8 cellular contexts compared by ENCODE assay signal in genomic region chr10:89327803-89328441, GRCh38. TPM values are rescaled to one million over a fixed set of nuclear protein-coding genes. Genes with fewer than 3 reads are reported as not detected.
A peak's percentile ranks its signal among the peaks of the same experiment; 100 is the strongest.
DNase-seq lines count a peak whose midpoint lies in the region; ATAC-seq and TF ChIP-seq lines count a peak whose summit lies in the region.

IFIT3 (plus strand) TSS chr10:89327997; CDS start chr10:89328074, 77 bp downstream.

- H3K79me1 ChIP-seq in neuronal stem cell (ENCODE audit: low read depth, low read length), result no peaks in the 10 kb centered on the region

- H4K91ac ChIP-seq in neuronal stem cell (ENCODE audit: low read depth, low read length, poor library complexity), result no peak within 1 kb of the TSS

- peaks cover 0 to under 1% of the 10 kb centered on the region in 2 donors for H3K9me3 ChIP-seq in neuronal stem cell (replicated peaks in 1 of 2; ENCODE audit: control insufficient read depth in 2 of 2, insufficient read depth in 1 of 2, low read depth in 1 of 2, low read length in 2 of 2)

- H3K27me3 ChIP-seq in neuronal stem cell (ENCODE audit: control insufficient read depth in 3 of 3, insufficient read depth in 3 of 3, low read depth in 1 of 3, low read length in 3 of 3), result no peaks in the 10 kb centered on the region

- no peak within 1 kb of the TSS for H4K8ac ChIP-seq in neuronal stem cell (ENCODE audit: low read depth, low read length)

- H3K4me3 Mint-ChIP-seq in activated naive CD8-positive, alpha-beta T cell treated with anti-CD3 and anti-CD28 coated beads for 36 hours, result peak within 1 kb of the TSS; percentile 82
- no peak within 1 kb of the TSS for H3K4me3 Mint-ChIP-seq in glutamatergic neuron (ENCODE audit: unreplicated experiment)

- H3K18ac ChIP-seq in neuronal stem cell (ENCODE audit: low read length), result no peak within 1 kb of the TSS

- H3K4me1 Mint-ChIP-seq in activated naive CD8-positive, alpha-beta T cell treated with anti-CD3 and anti-CD28 coated beads for 36 hours, result peaks cover 34% of the 10 kb centered on the region
- H3K4me1 Mint-ChIP-seq in glutamatergic neuron (ENCODE audit: low read depth, unreplicated experiment), result peaks cover 8% of the 10 kb centered on the region

- no peak for ATAC-seq in GM18505 (IDR thresholded peaks at IDR 0.05; ENCODE audit: unreplicated experiment)
- ATAC-seq in HG03045 (IDR thresholded peaks at IDR 0.05; ENCODE audit: unreplicated experiment), result no peak

- peaks cover 44% of the 10 kb centered on the region for H3K27me3 Mint-ChIP-seq in activated naive CD8-positive, alpha-beta T cell treated with anti-CD3 and anti-CD28 coated beads for 36 hours
- no peaks in the 10 kb centered on the region for H3K27me3 Mint-ChIP-seq in glutamatergic neuron (ENCODE audit: unreplicated experiment)

- no peak within 1 kb of the TSS for H3K14ac ChIP-seq in neuronal stem cell (ENCODE audit: low read length)

- peak; percentile 91 for DNase-seq in AG09319 (ENCODE audit: extremely low read depth, low read depth)
- peak; percentile 36 for DNase-seq in NCI-H2029 (lab: John Stamatoyannopoulos, UW)
- DNase-seq in activated naive CD8-positive, alpha-beta T cell treated with anti-CD3 and anti-CD28 coated beads for 36 hours, result no peak
- DNase-seq in germinal center (ENCODE audit: low spot score), result peak; percentile 18
- no peak for DNase-seq in neuronal stem cell (ENCODE audit: low spot score)
- DNase-seq in glutamatergic neuron, result no peak

- no peak; the same call in 1 of the 2 replicates for TF ChIP-seq CTCF in AG09319 (IDR thresholded peaks at IDR 0.05; ENCODE audit: low read depth, low read length)
- TF ChIP-seq CTCF in glutamatergic neuron (IDR thresholded peaks at IDR 0.05; ENCODE audit: partially characterized antibody, unreplicated experiment), result no peak

- no peaks in the 10 kb centered on the region for H3K9me3 Mint-ChIP-seq in activated naive CD8-positive, alpha-beta T cell treated with anti-CD3 and anti-CD28 coated beads for 36 hours
- no peaks in the 10 kb centered on the region for H3K9me3 Mint-ChIP-seq in glutamatergic neuron (ENCODE audit: unreplicated experiment)

- H3K27ac ChIP-seq in neuronal stem cell (replicated peaks; ENCODE audit: low read length), result no peak within 1 kb of the TSS

- no peak within 1 kb of the TSS for H2BK15ac ChIP-seq in neuronal stem cell (ENCODE audit: low read length)

- WGBS in neuronal stem cell (ENCODE audit: extremely low coverage in 2 of 2, insufficient read length in 2 of 2, insufficient replicate concordance in 1 of 2), 2 donors, result no CpG with 5 or more reads among the region's 7 CpGs

- no peak within 1 kb of the TSS for H3K9ac ChIP-seq in neuronal stem cell (ENCODE audit: low read depth, low read length, poor library complexity)

- peak; percentile 29 for TF ChIP-seq POLR2A in GM18505 (IDR thresholded peaks at IDR 0.05; ENCODE audit: borderline replicate concordance, extremely low read depth, insufficient read depth, insufficient read length)

- H3K36me3 Mint-ChIP-seq in activated naive CD8-positive, alpha-beta T cell treated with anti-CD3 and anti-CD28 coated beads for 36 hours, result peaks cover 4% of the 10 kb centered on the region
- H3K36me3 Mint-ChIP-seq in glutamatergic neuron (ENCODE audit: unreplicated experiment), result no peaks in the 10 kb centered on the region

- no peaks in the 10 kb centered on the region for H3K36me3 ChIP-seq in neuronal stem cell (replicated peaks in 1 of 2; ENCODE audit: control insufficient read depth in 2 of 2, insufficient read depth in 2 of 2, low read length in 2 of 2)

- no peak within 1 kb of the TSS for H2AK5ac ChIP-seq in neuronal stem cell (ENCODE audit: low read depth, low read length)

- peak within 1 kb of the TSS in 1 of 2 donors; percentile 51 for H3K4me3 ChIP-seq in neuronal stem cell (ENCODE audit: low read length in 2 of 2)

- no peak within 1 kb of the TSS for H3K4me2 ChIP-seq in neuronal stem cell (ENCODE audit: insufficient read depth, low read length, poor library complexity, severe bottlenecking)

- peak within 1 kb of the TSS; percentile 84 for H2AFZ ChIP-seq in neuronal stem cell (ENCODE audit: low read length)

- H3K4me1 ChIP-seq in neuronal stem cell (ENCODE audit: control insufficient read depth in 2 of 2, insufficient read depth in 1 of 2, low read depth in 1 of 2, low read length in 2 of 2), result peaks cover 10 to 12% of the 10 kb centered on the region in 2 donors

- no peak within 1 kb of the TSS for H2BK12ac ChIP-seq in neuronal stem cell (ENCODE audit: low read length)

- H2BK120ac ChIP-seq in neuronal stem cell (ENCODE audit: low read depth, low read length), result no peak within 1 kb of the TSS

- no peak within 1 kb of the TSS for H3K23ac ChIP-seq in neuronal stem cell (ENCODE audit: low read depth, low read length, poor library complexity)

- peak within 1 kb of the TSS; percentile 76 for H3K27ac Mint-ChIP-seq in activated naive CD8-positive, alpha-beta T cell treated with anti-CD3 and anti-CD28 coated beads for 36 hours
- no peak within 1 kb of the TSS for H3K27ac Mint-ChIP-seq in glutamatergic neuron (ENCODE audit: unreplicated experiment)

- no peak within 1 kb of the TSS for H3K4ac ChIP-seq in neuronal stem cell (ENCODE audit: low read length)

- no peak within 1 kb of the TSS for H2BK5ac ChIP-seq in neuronal stem cell (ENCODE audit: low read length)

RNA-seq across cellular contexts. Expression of gene IFIT3, which starts in this region (rescaled TPM):
- 10 to 100 TPM; 28.6 to 28.7 TPM for total RNA-seq in activated naive CD8-positive, alpha-beta T cell treated with anti-CD3 and anti-CD28 coated beads for 36 hours
- polyA plus RNA-seq in neuronal stem cell (2013, experiment 1 of 2), result 0.31 TPM
- polyA plus RNA-seq in neuronal stem cell (2013, experiment 2 of 2), result 0.47 TPM
- total RNA-seq in glutamatergic neuron (ENCODE audit: unreplicated experiment), result not detected

Comparison
In these comparisons a context has a peak if more than half of its experiments do, and no peak if none do; other contexts are left out.
1. RNA of gene IFIT3 (total RNA-seq): 28.6 to 28.7 TPM in activated naive CD8-positive, alpha-beta T cell treated with anti-CD3 and anti-CD28 coated beads for 36 hours; not detected in glutamatergic neuron (single experiment); every median in the first group is over 10 times any median in the second.
2. DNase-seq: peak in AG09319 (single experiment), NCI-H2029 (single experiment) and germinal center (single experiment); none in activated naive CD8-positive, alpha-beta T cell treated with anti-CD3 and anti-CD28 coated beads for 36 hours (single experiment), neuronal stem cell (single experiment) and glutamatergic neuron (single experiment).